ENCODE assay signal across 11 cellular contexts in genomic region chr17:82269882-82270500, GRCh38. TPM values are rescaled to one million over a fixed set of nuclear protein-coding genes. Genes with fewer than 3 reads are reported as not detected.
DNase-seq lines count a peak whose midpoint lies in the region; ATAC-seq and TF ChIP-seq lines count a peak whose summit lies in the region.
"Had no signal": no experiment of that assay in that cellular context is flagged by ENCODE, and none has a peak within 500 bp of the region (broad histone marks: within the 10 kb centered on the region; RNA-seq: fewer than 3 reads in every experiment).

No MANE protein-coding gene starts in this region.

- no peak for DNase-seq in activated naive CD4-positive, alpha-beta T cell treated with anti-CD3 and anti-CD28 coated beads, Interleukin-2, amount 10 ng/mL, durations not matched to agents 7 days and 5 days
- no peak for DNase-seq in activated naive CD4-positive, alpha-beta T cell treated with Interleukin-2 at 50 U/mL for 16 hours
- DNase-seq in naive B cell (no peak), upper lobe of right lung (peak; percentile 55), AG20443 (ENCODE audit: low spot score) (no peak), NCI-H2227 (lab: John Stamatoyannopoulos, UW; ENCODE audit: unreplicated experiment) (no peak), DMS79 treated with DMSO at 0.1 percent for 48 hours (lab: John Stamatoyannopoulos, UW) (no peak)
- DNase-seq: KG1, left ventricle myocardium inferior had no signal

- H3K27me3 Mint-ChIP-seq in activated naive CD4-positive, alpha-beta T cell treated with anti-CD3 and anti-CD28 coated beads, Interleukin-2, amount 10 ng/mL, durations not matched to agents 7 days and 5 days = peaks cover 9% of the 10 kb centered on the region
- H3K27me3 Mint-ChIP-seq in brain (peaks cover 5% of the 10 kb centered on the region), naive B cell (no peaks in the 10 kb centered on the region)

- peaks cover 75% of the 10 kb centered on the region for H3K4me1 ChIP-seq in upper lobe of right lung

- H3K36me3 ChIP-seq in upper lobe of right lung = peaks cover 59% of the 10 kb centered on the region

- no peaks in the 10 kb centered on the region for H3K9me3 ChIP-seq in upper lobe of right lung
- H3K9me3 ChIP-seq: left ventricle myocardium inferior had no signal

- H3K36me3 Mint-ChIP-seq in activated naive CD4-positive, alpha-beta T cell treated with anti-CD3 and anti-CD28 coated beads, Interleukin-2, amount 10 ng/mL, durations not matched to agents 7 days and 5 days = peaks cover 52% of the 10 kb centered on the region
- peaks cover 76% of the 10 kb centered on the region for H3K36me3 Mint-ChIP-seq in brain
- peaks cover 0 to 6% of the 10 kb centered on the region in 2 donors for H3K36me3 Mint-ChIP-seq in naive B cell

- H3K27ac Mint-ChIP-seq in activated naive CD4-positive, alpha-beta T cell treated with anti-CD3 and anti-CD28 coated beads, Interleukin-2, amount 10 ng/mL, durations not matched to agents 7 days and 5 days = peak overlapping the region; percentile 64
- H3K27ac Mint-ChIP-seq in brain (peak overlapping the region; percentile 15 to 81 (median 63)), naive B cell (peak overlapping the region in 5 of 6 donors; percentile 70 to 89 (median 83))

- TF ChIP-seq CTCF in brain (conservative IDR thresholded peaks at IDR 0.05) = no peak
- no peak for TF ChIP-seq CTCF in upper lobe of right lung (IDR thresholded peaks at IDR 0.05)

- H3K4me3 Mint-ChIP-seq in activated naive CD4-positive, alpha-beta T cell treated with anti-CD3 and anti-CD28 coated beads, Interleukin-2, amount 10 ng/mL, durations not matched to agents 7 days and 5 days = peak overlapping the region; percentile 22
- H3K4me3 Mint-ChIP-seq in brain (peak overlapping the region; percentile 69 to 99 (median 88)), naive B cell (peak overlapping the region in 7 of 8 donors; percentile 10 to 97 (median 70))

- H3K9me3 Mint-ChIP-seq in activated naive CD4-positive, alpha-beta T cell treated with anti-CD3 and anti-CD28 coated beads, Interleukin-2, amount 10 ng/mL, durations not matched to agents 7 days and 5 days = no peaks in the 10 kb centered on the region
- H3K9me3 Mint-ChIP-seq in brain (no peaks in the 10 kb centered on the region), naive B cell (no peaks in the 10 kb centered on the region)

- H3K4me1 Mint-ChIP-seq in activated naive CD4-positive, alpha-beta T cell treated with anti-CD3 and anti-CD28 coated beads, Interleukin-2, amount 10 ng/mL, durations not matched to agents 7 days and 5 days = peaks cover 61% of the 10 kb centered on the region
- H3K4me1 Mint-ChIP-seq in brain (peaks cover 78% of the 10 kb centered on the region), naive B cell (peaks cover 38 to 74% (median 70%) of the 10 kb centered on the region in 3 donors)

- ATAC-seq in naive B cell (ENCODE audit: low read depth in 2 of 2) = no peak
- no peak for ATAC-seq in upper lobe of right lung

- CTCF ChIA-PET in activated naive CD4-positive, alpha-beta T cell treated with anti-CD3 and anti-CD28 coated beads, Interleukin-2, amount 10 ng/mL, durations not matched to agents 7 days and 5 days (lab: Charles Lee) = interaction anchor here (1.0 kb wide), 1 partner anchor 52 kb away, joined by 4 read pairs; no protein-coding TSS in a partner anchor

- no peak overlapping the region for H3K4me3 ChIP-seq in upper lobe of right lung
- H3K4me3 ChIP-seq: left ventricle myocardium inferior had no signal

- peak overlapping the region; percentile 2 for H3K27ac ChIP-seq in upper lobe of right lung

- no peaks in the 10 kb centered on the region for H3K27me3 ChIP-seq in upper lobe of right lung

- intact Hi-C loops in upper lobe of right lung (cut with DNase I) = no loop called here

RNA-seq across cellular contexts. Expression of gene CSNK1D, which starts 3.5 kb away (rescaled TPM):
- polyA plus RNA-seq in brain (ENCODE audit: insufficient read depth, low read depth, low replicate concordance) (62.3 TPM), naive B cell (ENCODE audit: low read depth in 6 of 6) (10 to 100 TPM; 27.7 to 78.6 (median 63.4) TPM)
- total RNA-seq in upper lobe of right lung = 150 TPM

RNA-seq across cellular contexts. Expression of gene SLC16A3, which starts 41.1 kb away (rescaled TPM):
- polyA plus RNA-seq in brain (ENCODE audit: insufficient read depth, low read depth, low replicate concordance) = 8.7 TPM
- 1 to 10 TPM; 1.9 to 3.6 (median 1.9) TPM for polyA plus RNA-seq in naive B cell (ENCODE audit: low read depth in 6 of 6)
- 77.5 TPM for total RNA-seq in upper lobe of right lung

RNA-seq across cellular contexts. Expression of gene CD7, which starts 47.4 kb away (rescaled TPM):
- polyA plus RNA-seq in brain (ENCODE audit: insufficient read depth, low read depth, low replicate concordance) (0.88 TPM), naive B cell (ENCODE audit: low read depth in 6 of 6) (1 to 10 TPM in 2 of 6 donors, under 1 TPM in 2, not detected in 2; 0.50 to 1.5 (median 1.0) TPM)
- 7.2 TPM for total RNA-seq in upper lobe of right lung
- total RNA-seq: NCI-H460 had no signal

RNA-seq across cellular contexts. Expression of gene CCDC57, which starts 57.3 kb away (rescaled TPM):
- polyA plus RNA-seq in brain (ENCODE audit: insufficient read depth, low read depth, low replicate concordance) (15.6 TPM), naive B cell (ENCODE audit: low read depth in 6 of 6) (10 to 100 TPM; 15.9 to 31.8 (median 26.5) TPM)
- 50.5 TPM for total RNA-seq in upper lobe of right lung

Comparison
In these comparisons a context has a peak if more than half of its experiments do, and no peak if none do; other contexts are left out.
1. H3K4me3 Mint-ChIP-seq: peak in every context shown above with its lines; median percentile 88 in brain; 70 in naive B cell; 22 in activated naive CD4-positive, alpha-beta T cell treated with anti-CD3 and anti-CD28 coated beads, Interleukin-2, amount 10 ng/mL, durations not matched to agents 7 days and 5 days.